In the genomic region with DNA sequence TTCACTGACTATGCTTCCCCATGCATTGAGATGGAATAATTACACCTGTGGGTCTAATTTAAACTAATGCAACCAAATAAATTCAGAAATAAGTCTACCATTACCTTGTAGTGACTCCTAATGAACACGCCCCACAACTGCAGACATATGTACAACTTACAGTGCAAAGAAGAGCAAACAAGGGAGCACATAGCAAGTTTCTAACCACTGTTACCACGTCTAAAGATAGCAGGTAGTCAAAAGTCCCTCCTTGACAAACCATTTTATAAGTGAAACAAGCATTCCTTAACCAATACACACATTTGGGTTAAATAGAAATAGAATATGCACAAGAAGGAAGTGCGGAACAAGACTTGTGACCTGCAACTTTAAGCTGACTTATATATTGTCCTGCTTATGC, we compare ENCODE assay signal across 13 cellular contexts. TPM values are rescaled to one million over a fixed set of nuclear protein-coding genes. Genes with fewer than 3 reads are reported as not detected.
DNase-seq lines count a peak whose midpoint lies in the region; ATAC-seq, FAIRE-seq and TF ChIP-seq lines count a peak whose summit lies in the region.
"Had no signal": no experiment of that assay in that cellular context is flagged by ENCODE, and none has a peak within 500 bp of the region (broad histone marks: within the 10 kb centered on the region; RNA-seq: fewer than 3 reads in every experiment).

No MANE protein-coding gene starts in this region.

- H3K9me3 ChIP-seq in small intestine (ENCODE audit: control insufficient read depth, low read depth): no peaks in the 10 kb centered on the region
- H3K9me3 ChIP-seq: right lobe of liver, testis had no signal

- H3K27ac Mint-ChIP-seq in activated CD8-positive, alpha-beta memory T cell treated with anti-CD3 and anti-CD28 coated beads, Interleukin-2, amount 10 ng/mL, durations not matched to agents 7 days and 5 days: peak overlapping the region; percentile 79
- H3K27ac Mint-ChIP-seq in mesothelial cell of epicardium: no peak overlapping the region

- ATAC-seq in activated CD8-positive, alpha-beta memory T cell treated with anti-CD3 and anti-CD28 coated beads, Interleukin-2, amount 10 ng/mL, durations not matched to agents 7 days and 5 days: peak; percentile 71
- peak; percentile 75 for ATAC-seq in HG02623 (IDR thresholded peaks at IDR 0.05; ENCODE audit: unreplicated experiment)
- ATAC-seq: HCT116 had no signal

- no peak for TF ChIP-seq CTCF in mesothelial cell of epicardium (IDR thresholded peaks at IDR 0.05; ENCODE audit: unreplicated experiment)

- H3K4me1 ChIP-seq in small intestine (ENCODE audit: control insufficient read depth in 2 of 2, insufficient read depth in 1 of 2, low read depth in 1 of 2, low read length in 1 of 2): peaks cover 0 to 9% of the 10 kb centered on the region in 2 donors

- H3K27me3 ChIP-seq in small intestine (ENCODE audit: control insufficient read depth in 2 of 2, insufficient read depth in 2 of 2, low read length in 2 of 2): no peaks in the 10 kb centered on the region
- H3K27me3 ChIP-seq: right lobe of liver, testis had no signal

- H3K36me3 Mint-ChIP-seq in activated CD8-positive, alpha-beta memory T cell treated with anti-CD3 and anti-CD28 coated beads, Interleukin-2, amount 10 ng/mL, durations not matched to agents 7 days and 5 days: peaks cover 8% of the 10 kb centered on the region
- no peaks in the 10 kb centered on the region for H3K36me3 Mint-ChIP-seq in mesothelial cell of epicardium

- H3K9me3 Mint-ChIP-seq in activated CD8-positive, alpha-beta memory T cell treated with anti-CD3 and anti-CD28 coated beads, Interleukin-2, amount 10 ng/mL, durations not matched to agents 7 days and 5 days (ENCODE audit: low read depth): no peaks in the 10 kb centered on the region
- no peaks in the 10 kb centered on the region for H3K9me3 Mint-ChIP-seq in mesothelial cell of epicardium
- H3K9me3 Mint-ChIP-seq: activated T-helper 2 cell treated with anti-CD3 and anti-CD28 coated beads, Interferon-gamma antibody, Interleukin-2, Interleukin-4, amounts not matched to agents 10 μg/mL and 5 μg/mL and 100 μg/mL, durations not matched to agents 14 hours and 24 hours and 36 hours had no signal

- DNase-seq in activated CD8-positive, alpha-beta memory T cell treated with anti-CD3 and anti-CD28 coated beads, Interleukin-2, amount 10 ng/mL, durations not matched to agents 7 days and 5 days: no peak
- DNase-seq in activated CD8-positive, alpha-beta memory T cell treated with anti-CD3 and anti-CD28 coated beads for 24 hours: no peak
- DNase-seq in NCI-H526 treated with DMSO at 0.1 percent for 48 hours (lab: John Stamatoyannopoulos, UW): peak; percentile 33
- peak; percentile 3 for DNase-seq in small intestine
- no peak for DNase-seq in NCI-H1417 (lab: John Stamatoyannopoulos, UW)
- DNase-seq in NCI-H82 treated with DMSO at 0.1 percent for 48 hours (lab: John Stamatoyannopoulos, UW; ENCODE audit: unreplicated experiment): no peak
- DNase-seq in mesothelial cell of epicardium (ENCODE audit: low spot score in 2 of 2, unreplicated experiment in 2 of 2): no peak
- DNase-seq: glutamatergic neuron, right lobe of liver, testis had no signal

- H3K4me1 Mint-ChIP-seq in activated CD8-positive, alpha-beta memory T cell treated with anti-CD3 and anti-CD28 coated beads, Interleukin-2, amount 10 ng/mL, durations not matched to agents 7 days and 5 days: peaks cover 27% of the 10 kb centered on the region
- peaks cover 42% of the 10 kb centered on the region for H3K4me1 Mint-ChIP-seq in mesothelial cell of epicardium

- H3K27me3 Mint-ChIP-seq in activated CD8-positive, alpha-beta memory T cell treated with anti-CD3 and anti-CD28 coated beads, Interleukin-2, amount 10 ng/mL, durations not matched to agents 7 days and 5 days: no peaks in the 10 kb centered on the region
- H3K27me3 Mint-ChIP-seq in mesothelial cell of epicardium (ENCODE audit: low read depth): no peaks in the 10 kb centered on the region

- CTCF ChIA-PET in activated CD8-positive, alpha-beta memory T cell treated with anti-CD3 and anti-CD28 coated beads, Interleukin-2, amount 10 ng/mL, durations not matched to agents 7 days and 5 days (lab: Charles Lee): interaction anchor here (1.4 kb wide), 1 partner anchor 27 kb away, joined by 3 read pairs; no protein-coding TSS in a partner anchor

- peak overlapping the region; percentile 61 for H3K4me3 Mint-ChIP-seq in activated CD8-positive, alpha-beta memory T cell treated with anti-CD3 and anti-CD28 coated beads, Interleukin-2, amount 10 ng/mL, durations not matched to agents 7 days and 5 days
- no peak overlapping the region for H3K4me3 Mint-ChIP-seq in mesothelial cell of epicardium

- H3K36me3 ChIP-seq in small intestine (ENCODE audit: control insufficient read depth in 2 of 2, insufficient read depth in 2 of 2, low read length in 2 of 2): no peaks in the 10 kb centered on the region
- H3K36me3 ChIP-seq: right lobe of liver had no signal

- no peak for FAIRE-seq in small intestine (lab: Jason Lieb, UNC)

- no peak overlapping the region for H3K27ac ChIP-seq in small intestine (ENCODE audit: low read depth in 1 of 2, low read length in 1 of 2)

- H3K4me3 ChIP-seq in small intestine (ENCODE audit: low read depth in 1 of 2, low read length in 2 of 2): no peak overlapping the region
- H3K4me3 ChIP-seq: testis had no signal

- 55 to 66% (median 59%) methylated on average over 3 of the region's 3 CpGs for whole genome bisulfite sequencing in small intestine, 3 donors

RNA-seq across cellular contexts. Expression of gene PHF21A, which starts 20.6 kb away (rescaled TPM):
- total RNA-seq in activated CD8-positive, alpha-beta memory T cell treated with anti-CD3 and anti-CD28 coated beads, Interleukin-2, amount 10 ng/mL, durations not matched to agents 7 days and 5 days: 10 to 100 TPM; 34.6 to 39.7 TPM
- 10 to 100 TPM in 1 of 3 donors, 1 to 10 TPM in 2; 4.9 to 10.5 (median 4.9) TPM for polyA plus RNA-seq in small intestine
- 102 to 110 TPM (median 106 TPM) in 3 replicates for total RNA-seq in mesothelial cell of epicardium

Comparison
In these comparisons a context has a peak if more than half of its experiments do, and no peak if none do; other contexts are left out.
1. DNase-seq: peak in NCI-H526 treated with DMSO at 0.1 percent for 48 hours (single experiment) and small intestine (single experiment); none in activated CD8-positive, alpha-beta memory T cell treated with anti-CD3 and anti-CD28 coated beads, Interleukin-2, amount 10 ng/mL, durations not matched to agents 7 days and 5 days (single experiment), activated CD8-positive, alpha-beta memory T cell treated with anti-CD3 and anti-CD28 coated beads for 24 hours (single experiment), NCI-H1417 (0 of 3), NCI-H82 treated with DMSO at 0.1 percent for 48 hours (single experiment) and mesothelial cell of epicardium (0 of 2).